In genomic region chr3:186058225-186058624, GRCh38 we compare ENCODE assay signal across 23 cellular contexts.
"Had no signal": no experiment of that assay in that cellular context is flagged by ENCODE, and none has a peak within 500 bp of the region (broad histone marks: within the 10 kb centered on the region; RNA-seq: fewer than 3 reads in every experiment).

No MANE protein-coding gene starts in this region.

- ATAC-seq: activated CD4-positive, alpha-beta T cell treated with anti-CD3 and anti-CD28 coated beads for 36 hours; activated T-cell treated with anti-CD3 and anti-CD28 coated beads, Interleukin-2, amount 50 U/mL, for 4 hours; left ventricle myocardium superior; T-helper 17 cell had no signal

- H3K27ac Mint-ChIP-seq: activated B cell treated with CpG ODN at 0.5 μM for 24 hours; activated CD4-positive, alpha-beta T cell treated with anti-CD3 and anti-CD28 coated beads for 36 hours; activated naive CD8-positive, alpha-beta T cell; activated T-helper 2 cell treated with anti-CD3 and anti-CD28 coated beads, Interferon-gamma antibody, Interleukin-2, Interleukin-4, amounts not matched to agents 10 μg/mL and 5 μg/mL and 100 μg/mL, durations not matched to agents 14 hours and 24 hours and 36 hours; dendritic cell treated with granulocyte-macrophage colony-stimulating factor and Interleukin-4, amounts not matched to agents 40 ng/mL and 50 ng/mL, for 4 days; nephron; T-helper 17 cell had no signal

- H3K4me1 ChIP-seq: prostate gland, right atrium auricular region, spleen had no signal

- DNase-seq: activated B cell treated with CpG ODN at 0.5 μM for 24 hours; activated CD4-positive, alpha-beta T cell treated with anti-CD3 and anti-CD28 coated beads for 36 hours; activated CD4-positive, alpha-beta T cell treated with anti-CD3 and anti-CD28 coated beads, Interleukin-2, amount 50 U/mL, for 4 hours; activated CD8-positive, alpha-beta memory T cell treated with anti-CD3 and anti-CD28 coated beads for 24 hours; activated CD8-positive, alpha-beta memory T cell treated with anti-CD3 and anti-CD28 coated beads, Interleukin-2, amount 50 U/mL, for 4 hours; activated naive CD4-positive, alpha-beta T cell; activated T-cell treated with anti-CD3 and anti-CD28 coated beads, Interleukin-2, amount 50 U/mL, for 4 hours; effector CD8-positive, alpha-beta T cell; glutamatergic neuron; left ventricle myocardium superior; ovary; spleen; stimulated activated CD4-positive, alpha-beta T cell treated with anti-CD3 and anti-CD28 coated beads, Interleukin-4, amount 100 ng/mL, for 24 hours; stimulated activated naive CD4-positive, alpha-beta T cell treated with Interleukin-2 at 50 U/mL for 16 hours; T-helper 17 cell had no signal

- H3K9me3 ChIP-seq: neutrophil, ovary, prostate gland, right atrium auricular region, spleen had no signal

- H3K4me3 ChIP-seq: hepatocyte, ovary, prostate gland, right atrium auricular region, spleen had no signal

- H3K27me3 Mint-ChIP-seq: activated B cell treated with CpG ODN at 0.5 μM for 24 hours had no signal

- H3K4me2 ChIP-seq: hepatocyte had no signal

- H3K27me3 ChIP-seq: hepatocyte, ovary, right atrium auricular region had no signal

- H3K4me3 Mint-ChIP-seq: activated B cell treated with CpG ODN at 0.5 μM for 24 hours; activated CD4-positive, alpha-beta T cell treated with anti-CD3 and anti-CD28 coated beads for 36 hours; activated naive CD8-positive, alpha-beta T cell; activated T-cell treated with anti-CD3 and anti-CD28 coated beads, Interleukin-2, amount 50 U/mL, for 4 hours; dendritic cell treated with granulocyte-macrophage colony-stimulating factor and Interleukin-4, amounts not matched to agents 40 ng/mL and 50 ng/mL, for 4 days; nephron; T-helper 17 cell had no signal

- H3K9me3 Mint-ChIP-seq: activated B cell treated with CpG ODN at 0.5 μM for 24 hours; activated T-cell treated with anti-CD3 and anti-CD28 coated beads, Interleukin-2, amount 50 U/mL, for 4 hours; activated T-helper 2 cell treated with anti-CD3 and anti-CD28 coated beads, Interferon-gamma antibody, Interleukin-2, Interleukin-4, amounts not matched to agents 10 μg/mL and 5 μg/mL and 100 μg/mL, durations not matched to agents 14 hours and 24 hours and 36 hours; dendritic cell treated with granulocyte-macrophage colony-stimulating factor and Interleukin-4, amounts not matched to agents 40 ng/mL and 50 ng/mL, for 4 days; nephron had no signal

- H3K4me1 Mint-ChIP-seq: activated B cell treated with CpG ODN at 0.5 μM for 24 hours had no signal

- H3K27ac ChIP-seq: hepatocyte, neutrophil, ovary, prostate gland, right atrium auricular region, spleen had no signal

- H3K36me3 ChIP-seq: neutrophil, ovary, prostate gland had no signal

- H2AFZ ChIP-seq: hepatocyte had no signal
